In genomic region chr9:132014218-132014800, GRCh38 we compare ENCODE assay signal across 2 cellular contexts.
A peak's percentile ranks its signal among the peaks of the same experiment; 100 is the strongest.
TF ChIP-seq lines count a peak whose summit lies in the region.

No MANE protein-coding gene starts in this region.

TF ChIP-seq in SK-N-SH, 30 proteins besides CTCF, POLR2A, EP300 and RAD21:
- no peak for TF ChIP-seq USF2 (IDR thresholded peaks at IDR 0.05; ENCODE audit: borderline replicate concordance, low read depth, low read length)
- TF ChIP-seq GATA2 (CRISPR knock-in tag; IDR thresholded peaks at IDR 0.05): peak; percentile 52; the same call in 1 of the 2 replicates

TF ChIP-seq in SK-N-SH treated with all-trans-retinoic acid at 6 μM for 48 hours, 23 proteins besides CTCF, POLR2A, EP300 and RAD21:
- TF ChIP-seq OSR1 (CRISPR knock-in tag; IDR thresholded peaks at IDR 0.05) (no peak), ARNTL (CRISPR knock-in tag; IDR thresholded peaks at IDR 0.05; ENCODE audit: borderline replicate concordance, low read depth) (no peak), ZNF70 (CRISPR knock-in tag; IDR thresholded peaks at IDR 0.05) (no peak), RARB (CRISPR knock-in tag; IDR thresholded peaks at IDR 0.05) (no peak), ZNF8 (CRISPR knock-in tag; IDR thresholded peaks at IDR 0.05) (no peak), ZC3H10 (CRISPR knock-in tag; IDR thresholded peaks at IDR 0.05) (no peak), TCF4 (CRISPR knock-in tag; IDR thresholded peaks at IDR 0.05; ENCODE audit: borderline replicate concordance) (no peak), GLIS3 (CRISPR knock-in tag; IDR thresholded peaks at IDR 0.05) (no peak), PPARA (CRISPR knock-in tag; IDR thresholded peaks at IDR 0.05; ENCODE audit: borderline replicate concordance) (no peak), CSDC2 (CRISPR knock-in tag; IDR thresholded peaks at IDR 0.05) (no peak), ISL1 (CRISPR knock-in tag; IDR thresholded peaks at IDR 0.05) (no peak), PATZ1 (CRISPR knock-in tag; IDR thresholded peaks at IDR 0.05; ENCODE audit: borderline replicate concordance) (no peak), SNAI2 (CRISPR knock-in tag; IDR thresholded peaks at IDR 0.05) (no peak), ZNF565 (CRISPR knock-in tag; conservative IDR thresholded peaks at IDR 0.05; ENCODE audit: low read depth) (no peak)
- TF ChIP-seq, protein P1, sequence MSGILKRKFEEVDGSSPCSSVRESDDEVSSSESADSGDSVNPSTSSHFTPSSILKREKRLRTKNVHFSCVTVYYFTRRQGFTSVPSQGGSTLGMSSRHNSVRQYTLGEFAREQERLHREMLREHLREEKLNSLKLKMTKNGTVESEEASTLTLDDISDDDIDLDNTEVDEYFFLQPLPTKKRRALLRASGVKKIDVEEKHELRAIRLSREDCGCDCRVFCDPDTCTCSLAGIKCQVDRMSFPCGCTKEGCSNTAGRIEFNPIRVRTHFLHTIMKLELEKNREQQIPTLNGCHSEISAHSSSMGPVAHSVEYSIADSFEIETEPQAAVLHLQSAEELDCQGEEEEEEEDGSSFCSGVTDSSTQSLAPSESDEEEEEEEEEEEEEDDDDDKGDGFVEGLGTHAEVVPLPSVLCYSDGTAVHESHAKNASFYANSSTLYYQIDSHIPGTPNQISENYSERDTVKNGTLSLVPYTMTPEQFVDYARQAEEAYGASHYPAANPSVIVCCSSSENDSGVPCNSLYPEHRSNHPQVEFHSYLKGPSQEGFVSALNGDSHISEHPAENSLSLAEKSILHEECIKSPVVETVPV (CRISPR knock-in tag; IDR thresholded peaks at IDR 0.05): no peak
- TF ChIP-seq, protein P2, sequence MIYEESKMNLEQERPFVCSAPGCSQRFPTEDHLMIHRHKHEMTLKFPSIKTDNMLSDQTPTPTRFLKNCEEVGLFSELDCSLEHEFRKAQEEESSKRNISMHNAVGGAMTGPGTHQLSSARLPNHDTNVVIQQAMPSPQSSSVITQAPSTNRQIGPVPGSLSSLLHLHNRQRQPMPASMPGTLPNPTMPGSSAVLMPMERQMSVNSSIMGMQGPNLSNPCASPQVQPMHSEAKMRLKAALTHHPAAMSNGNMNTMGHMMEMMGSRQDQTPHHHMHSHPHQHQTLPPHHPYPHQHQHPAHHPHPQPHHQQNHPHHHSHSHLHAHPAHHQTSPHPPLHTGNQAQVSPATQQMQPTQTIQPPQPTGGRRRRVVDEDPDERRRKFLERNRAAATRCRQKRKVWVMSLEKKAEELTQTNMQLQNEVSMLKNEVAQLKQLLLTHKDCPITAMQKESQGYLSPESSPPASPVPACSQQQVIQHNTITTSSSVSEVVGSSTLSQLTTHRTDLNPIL (CRISPR knock-in tag; IDR thresholded peaks at IDR 0.05; ENCODE audit: low read depth): no peak
